Comparison of ENCODE assay signal across 18 cellular contexts in the genomic region with DNA sequence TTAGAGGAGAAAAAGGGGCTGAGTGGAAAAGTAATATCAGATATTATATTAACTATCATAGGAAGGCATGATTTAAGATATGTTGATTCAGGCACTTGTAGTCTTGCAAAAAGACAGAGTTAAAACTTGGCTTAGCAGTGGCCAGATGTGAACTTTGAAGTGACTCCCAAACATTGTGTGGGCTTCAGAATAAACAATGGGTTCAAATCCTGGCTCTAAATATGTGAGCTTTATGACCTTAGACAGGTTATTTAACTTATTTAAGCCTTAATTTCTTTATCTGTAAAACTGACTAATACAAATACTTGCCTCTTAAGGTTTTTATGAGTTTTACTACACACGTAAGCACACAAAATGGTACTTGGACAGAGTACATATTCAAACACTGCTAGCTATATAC.
A peak's percentile ranks its signal among the peaks of the same experiment; 100 is the strongest.
DNase-seq lines count a peak whose midpoint lies in the region; ATAC-seq, FAIRE-seq and TF ChIP-seq lines count a peak whose summit lies in the region.
"Had no signal": no experiment of that assay in that cellular context is flagged by ENCODE, and none has a peak within 500 bp of the region (broad histone marks: within the 10 kb centered on the region; RNA-seq: fewer than 3 reads in every experiment).

No MANE protein-coding gene starts in this region.

- no peak for TF ChIP-seq CTCF in LNCaP clone FGC (IDR thresholded peaks at IDR 0.05; ENCODE audit: control insufficient read depth, extremely low read depth, insufficient read depth)

- H3K36me3 Mint-ChIP-seq in stimulated activated naive B cell treated with anti-CD40 and anti-IgM and Interleukin-4, amounts not matched to agents 10 μg/mL and 1 μg/mL and 100 μg/mL, for 72 hours, result no peaks in the 10 kb centered on the region
- H3K36me3 Mint-ChIP-seq: CD4-positive, alpha-beta memory T cell had no signal

- no peak overlapping the region for H3K4me3 Mint-ChIP-seq in stimulated activated naive B cell treated with anti-CD40 and anti-IgM and Interleukin-4, amounts not matched to agents 10 μg/mL and 1 μg/mL and 100 μg/mL, for 72 hours
- H3K4me3 Mint-ChIP-seq: CD4-positive, alpha-beta memory T cell; GM23338; H9 had no signal

- H3K4me3 ChIP-seq in LNCaP clone FGC (ENCODE audit: low read depth, low read length), result no peak overlapping the region
- H3K4me3 ChIP-seq: GM23338 had no signal

- no peaks in the 10 kb centered on the region for H3K27me3 Mint-ChIP-seq in stimulated activated naive B cell treated with anti-CD40 and anti-IgM and Interleukin-4, amounts not matched to agents 10 μg/mL and 1 μg/mL and 100 μg/mL, for 72 hours
- H3K27me3 Mint-ChIP-seq: CD4-positive, alpha-beta memory T cell had no signal

- ATAC-seq in stimulated activated naive B cell treated with anti-CD40 and anti-IgM and Interleukin-4, amounts not matched to agents 10 μg/mL and 1 μg/mL and 100 μg/mL, for 72 hours (replicated peaks), result no peak
- ATAC-seq in HG03039 (IDR thresholded peaks at IDR 0.05; ENCODE audit: unreplicated experiment), result no peak
- ATAC-seq: GM23338 had no signal

- FAIRE-seq in TTC549 (lab: Jason Lieb, UNC), result peak; percentile 73
- FAIRE-seq: GM12891, GM18507, GM19239 had no signal

- DNase-seq in LNCaP clone FGC (ENCODE audit: low read depth) (peak; percentile 44), NAMALWA (ENCODE audit: low spot score) (no peak), mucosa of gallbladder (ENCODE audit: low spot score) (no peak)
- no peak for DNase-seq in stimulated activated naive B cell treated with anti-CD40 and anti-IgM and Interleukin-4, amounts not matched to agents 10 μg/mL and 1 μg/mL and 100 μg/mL, for 72 hours
- DNase-seq: C1 segment of cervical spinal cord; Calu3; CD4-positive, alpha-beta memory T cell; COR-L47; DMS53; DMS79 treated with DMSO at 0.1 percent for 48 hours; GF-D8; H9 had no signal

- H3K9me3 Mint-ChIP-seq in stimulated activated naive B cell treated with anti-CD40 and anti-IgM and Interleukin-4, amounts not matched to agents 10 μg/mL and 1 μg/mL and 100 μg/mL, for 72 hours, result peaks cover 0 to 2% of the 10 kb centered on the region in 2 donors
- H3K9me3 Mint-ChIP-seq: GM23338 had no signal

- H3K27ac Mint-ChIP-seq in stimulated activated naive B cell treated with anti-CD40 and anti-IgM and Interleukin-4, amounts not matched to agents 10 μg/mL and 1 μg/mL and 100 μg/mL, for 72 hours, result peak overlapping the region; percentile 26
- H3K27ac Mint-ChIP-seq: CD4-positive, alpha-beta memory T cell; GM23338; H9 had no signal

- H3K4me1 Mint-ChIP-seq in stimulated activated naive B cell treated with anti-CD40 and anti-IgM and Interleukin-4, amounts not matched to agents 10 μg/mL and 1 μg/mL and 100 μg/mL, for 72 hours, result peaks cover 10 to 19% of the 10 kb centered on the region in 2 donors
- H3K4me1 Mint-ChIP-seq: GM23338, H9 had no signal
